ENCODE assay signal across 2 cellular contexts in genomic region chr1:11822091-11822490, GRCh38.
TF ChIP-seq lines count a peak whose summit lies in the region.

No MANE protein-coding gene starts in this region.

TF ChIP-seq in SK-N-SH, 30 proteins besides CTCF, POLR2A, EP300 and RAD21:
- TF ChIP-seq SMC3 (IDR thresholded peaks at IDR 0.05; ENCODE audit: low read depth, low read length) (no peak), NRF1 (IDR thresholded peaks at IDR 0.05; ENCODE audit: low read depth, low read length) (no peak), RCOR1 (IDR thresholded peaks at IDR 0.05; ENCODE audit: low read length) (no peak), ELF1 (IDR thresholded peaks at IDR 0.05) (no peak), CHD2 (IDR thresholded peaks at IDR 0.05; ENCODE audit: low read length, partially characterized antibody) (no peak), POLR2AphosphoS5 (IDR thresholded peaks at IDR 0.05; ENCODE audit: low read depth, low read length) (no peak), REST (IDR thresholded peaks at IDR 0.05; ENCODE audit: low read depth, low read length) (no peak), FOXJ3 (CRISPR knock-in tag; IDR thresholded peaks at IDR 0.05) (no peak), TCF12 (IDR thresholded peaks at IDR 0.05) (no peak), YY1 (IDR thresholded peaks at IDR 0.05; ENCODE audit: low read depth) (no peak), MEF2A (IDR thresholded peaks at IDR 0.05; ENCODE audit: borderline replicate concordance, low read depth) (no peak)
- TF ChIP-seq, protein P1, sequence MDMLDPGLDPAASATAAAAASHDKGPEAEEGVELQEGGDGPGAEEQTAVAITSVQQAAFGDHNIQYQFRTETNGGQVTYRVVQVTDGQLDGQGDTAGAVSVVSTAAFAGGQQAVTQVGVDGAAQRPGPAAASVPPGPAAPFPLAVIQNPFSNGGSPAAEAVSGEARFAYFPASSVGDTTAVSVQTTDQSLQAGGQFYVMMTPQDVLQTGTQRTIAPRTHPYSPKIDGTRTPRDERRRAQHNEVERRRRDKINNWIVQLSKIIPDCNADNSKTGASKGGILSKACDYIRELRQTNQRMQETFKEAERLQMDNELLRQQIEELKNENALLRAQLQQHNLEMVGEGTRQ (IDR thresholded peaks at IDR 0.05; ENCODE audit: borderline replicate concordance, low read depth, low read length) = no peak
- TF ChIP-seq, protein P2, sequence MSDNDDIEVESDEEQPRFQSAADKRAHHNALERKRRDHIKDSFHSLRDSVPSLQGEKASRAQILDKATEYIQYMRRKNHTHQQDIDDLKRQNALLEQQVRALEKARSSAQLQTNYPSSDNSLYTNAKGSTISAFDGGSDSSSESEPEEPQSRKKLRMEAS (IDR thresholded peaks at IDR 0.05; ENCODE audit: low read depth) = no peak
- TF ChIP-seq, protein P3, sequence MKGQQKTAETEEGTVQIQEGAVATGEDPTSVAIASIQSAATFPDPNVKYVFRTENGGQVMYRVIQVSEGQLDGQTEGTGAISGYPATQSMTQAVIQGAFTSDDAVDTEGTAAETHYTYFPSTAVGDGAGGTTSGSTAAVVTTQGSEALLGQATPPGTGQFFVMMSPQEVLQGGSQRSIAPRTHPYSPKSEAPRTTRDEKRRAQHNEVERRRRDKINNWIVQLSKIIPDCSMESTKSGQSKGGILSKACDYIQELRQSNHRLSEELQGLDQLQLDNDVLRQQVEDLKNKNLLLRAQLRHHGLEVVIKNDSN (IDR thresholded peaks at IDR 0.05; ENCODE audit: borderline replicate concordance, low read depth) = no peak

TF ChIP-seq in endothelial cell of umbilical vein, 7 proteins besides CTCF, POLR2A, EP300 and RAD21:
- TF ChIP-seq, protein P2 (IDR thresholded peaks at IDR 0.05; ENCODE audit: insufficient read depth, insufficient read length) = no peak
- TF ChIP-seq POLR2AphosphoS5 (IDR thresholded peaks at IDR 0.05; ENCODE audit: insufficient read depth, low read depth, low read length) (no peak), GATA2 (IDR thresholded peaks at IDR 0.05; ENCODE audit: insufficient read depth, insufficient read length, low read depth, low read length) (no peak), MYC (IDR thresholded peaks at IDR 0.05; ENCODE audit: low read depth, low read length) (no peak), JUN (IDR thresholded peaks at IDR 0.05; ENCODE audit: borderline replicate concordance, insufficient read depth, insufficient read length, low read depth) (no peak), EZH2 (IDR thresholded peaks at IDR 0.05; ENCODE audit: borderline replicate concordance, low read depth, low read length, severe bottlenecking) (no peak), FOS (IDR thresholded peaks at IDR 0.05; ENCODE audit: borderline replicate concordance, insufficient read depth, low read length) (no peak)
